ENCODE assay signal across 9 cellular contexts in genomic region chr2:48332286-48332685, GRCh38. TPM values are rescaled to one million over a fixed set of nuclear protein-coding genes. Genes with fewer than 3 reads are reported as not detected.
DNase-seq lines count a peak whose midpoint lies in the region; ATAC-seq and TF ChIP-seq lines count a peak whose summit lies in the region.
"Had no signal": no experiment of that assay in that cellular context is flagged by ENCODE, and none has a peak within 500 bp of the region (broad histone marks: within the 10 kb centered on the region; RNA-seq: fewer than 3 reads in every experiment).

No MANE protein-coding gene starts in this region.

- intact Hi-C loops in Calu3 (cut with micrococcal nuclease; ENCODE audit: unreplicated experiment), result no loop called here

- peak; percentile 49 for ATAC-seq in HG03342 (IDR thresholded peaks at IDR 0.05; ENCODE audit: unreplicated experiment)
- peak; percentile 57 for ATAC-seq in T-helper 17 cell

- H3K27ac Mint-ChIP-seq in T-helper 17 cell (peak overlapping the region; percentile 16), Calu3 (ENCODE audit: unreplicated experiment) (no peak overlapping the region)

- H3K27me3 Mint-ChIP-seq in T-helper 17 cell (no peaks in the 10 kb centered on the region), Calu3 (ENCODE audit: unreplicated experiment) (no peaks in the 10 kb centered on the region)

- no peaks in the 10 kb centered on the region for H3K9me3 Mint-ChIP-seq in Calu3 (ENCODE audit: low read depth, unreplicated experiment)

- no peak overlapping the region for H3K4me3 Mint-ChIP-seq in T-helper 17 cell
- H3K4me3 Mint-ChIP-seq in Calu3 (ENCODE audit: low read depth, unreplicated experiment), result no peak overlapping the region

- DNase-seq in GM03348 (ENCODE audit: low spot score) (peak; percentile 40), T-helper 17 cell (no peak), medulla oblongata (ENCODE audit: extremely low spot score) (peak; percentile 84), Calu3 (no peak), DMS79 treated with DMSO at 0.1 percent for 48 hours (lab: John Stamatoyannopoulos, UW) (no peak), HUDEP-2 (lab: John Stamatoyannopoulos, UW; ENCODE audit: unreplicated experiment in 76 of 76) (no peak), NCI-H1930 (lab: John Stamatoyannopoulos, UW) (no peak)
- DNase-seq: NCI-H748 treated with DMSO at 0.1 percent for 48 hours had no signal

- BruUV-seq in Calu3 (replicated peaks; lab: Mats Ljungman, UMichigan), result no TSS peak

- H3K36me3 Mint-ChIP-seq in T-helper 17 cell (ENCODE audit: low read depth) (no peaks in the 10 kb centered on the region), Calu3 (ENCODE audit: insufficient read depth, unreplicated experiment) (no peaks in the 10 kb centered on the region)

- no peak for TF ChIP-seq CTCF in Calu3 (IDR thresholded peaks at IDR 0.05; ENCODE audit: unreplicated experiment)

- H3K9me3 ChIP-seq in T-helper 17 cell (ENCODE audit: control insufficient read depth, low read length, poor library complexity, severe bottlenecking), result no peaks in the 10 kb centered on the region

- peaks cover 36% of the 10 kb centered on the region for H3K4me1 Mint-ChIP-seq in T-helper 17 cell
- H3K4me1 Mint-ChIP-seq in Calu3 (ENCODE audit: low read depth, unreplicated experiment), result peaks cover 13% of the 10 kb centered on the region

- CTCF ChIA-PET in Calu3 (lab: Charles Lee), result interaction anchor here (0.6 kb wide), 1 partner anchor 26 kb away, joined by 3 read pairs; no protein-coding TSS in a partner anchor

RNA-seq across cellular contexts. Expression of gene FOXN2, which starts 17.8 kb away (rescaled TPM):
- 10 to 100 TPM; 55.0 to 58.7 TPM for total RNA-seq in T-helper 17 cell
- total RNA-seq in Calu3 (2022), result 30.7 and 33.2 TPM in 2 replicates

Comparison
In these comparisons a context has a peak if more than half of its experiments do, and no peak if none do; other contexts are left out.
1. DNase-seq: peak in GM03348 (single experiment) and medulla oblongata (single experiment); none in T-helper 17 cell (0 of 3), Calu3 (single experiment), DMS79 treated with DMSO at 0.1 percent for 48 hours (single experiment), HUDEP-2 (0 of 76) and NCI-H1930 (0 of 2).